In genomic region chr1:205954819-205955404, GRCh38 we compare ENCODE assay signal across 17 cellular contexts. TPM values are rescaled to one million over a fixed set of nuclear protein-coding genes. Genes with fewer than 3 reads are reported as not detected.
"Had no signal": no experiment of that assay in that cellular context is flagged by ENCODE, and none has a peak within 500 bp of the region (broad histone marks: within the 10 kb centered on the region; RNA-seq: fewer than 3 reads in every experiment).

No MANE protein-coding gene starts in this region.

- H3K4me1 ChIP-seq: colonic mucosa, tibial nerve had no signal

- DNase-seq: activated B cell treated with CpG ODN at 0.5 μM for 24 hours; activated CD4-positive, alpha-beta T cell treated with anti-CD3 and anti-CD28 coated beads, Interleukin-2, amount 10 ng/mL, durations not matched to agents 24 days and 14 days; activated naive CD4-positive, alpha-beta T cell treated with anti-CD3 and anti-CD28 coated beads for 36 hours; caudate nucleus; colonic mucosa; esophagus squamous epithelium; left cardiac atrium; mucosa of descending colon; nucleus accumbens; right cardiac atrium had no signal

- H3K9me3 ChIP-seq: colonic mucosa, esophagus squamous epithelium, mucosa of descending colon, tibial nerve, vagina had no signal

- H3K4me3 ChIP-seq: colonic mucosa, esophagus squamous epithelium, mucosa of descending colon, smooth muscle cell, tibial nerve, vagina had no signal

- H3K27me3 ChIP-seq: vagina had no signal

- H3K36me3 ChIP-seq: colonic mucosa, esophagus squamous epithelium, tibial nerve, vagina had no signal

- ATAC-seq: activated T-helper 17 cell treated with anti-CD3 and anti-CD28 coated beads, Interleukin-2, amount 50 U/mL, for 72 hours; left cardiac atrium; mucosa of descending colon; naive thymus-derived CD8-positive, alpha-beta T cell; right cardiac atrium had no signal

- H3K27ac ChIP-seq: colonic mucosa, esophagus squamous epithelium, tibial nerve, vagina had no signal

- H3K4me2 ChIP-seq: smooth muscle cell had no signal

RNA-seq across cellular contexts. Expression of gene SLC26A9, which starts 11.7 kb away (rescaled TPM):
- total RNA-seq: activated B cell treated with CpG ODN at 0.5 μM for 24 hours; activated CD4-positive, alpha-beta T cell treated with anti-CD3 and anti-CD28 coated beads, Interleukin-2, amount 10 ng/mL, durations not matched to agents 24 days and 14 days; activated naive CD4-positive, alpha-beta T cell treated with anti-CD3 and anti-CD28 coated beads for 36 hours; activated T-helper 17 cell treated with anti-CD3 and anti-CD28 coated beads, Interleukin-2, amount 50 U/mL, for 72 hours; colonic mucosa; lung microvascular endothelial cell; mucosa of descending colon; naive thymus-derived CD8-positive, alpha-beta T cell; smooth muscle cell; tibial nerve had no signal
- polyA plus RNA-seq: naive thymus-derived CD8-positive, alpha-beta T cell; smooth muscle cell had no signal

RNA-seq across cellular contexts. Expression of gene RAB7B, which starts 48.3 kb away (rescaled TPM):
- total RNA-seq: activated B cell treated with CpG ODN at 0.5 μM for 24 hours; activated CD4-positive, alpha-beta T cell treated with anti-CD3 and anti-CD28 coated beads, Interleukin-2, amount 10 ng/mL, durations not matched to agents 24 days and 14 days; activated naive CD4-positive, alpha-beta T cell treated with anti-CD3 and anti-CD28 coated beads for 36 hours; activated T-helper 17 cell treated with anti-CD3 and anti-CD28 coated beads, Interleukin-2, amount 50 U/mL, for 72 hours; lung microvascular endothelial cell; naive thymus-derived CD8-positive, alpha-beta T cell; progenitor cell of endocrine pancreas had no signal
- polyA plus RNA-seq: naive thymus-derived CD8-positive, alpha-beta T cell had no signal
